ENCODE assay signal across 20 cellular contexts in genomic region chr13:110483386-110483785, GRCh38.
"Had no signal": no experiment of that assay in that cellular context is flagged by ENCODE, and none has a peak within 500 bp of the region (broad histone marks: within the 10 kb centered on the region; RNA-seq: fewer than 3 reads in every experiment).

No MANE protein-coding gene starts in this region.

- H3K27me3 ChIP-seq: body of pancreas, transverse colon had no signal

- H3K4me3 ChIP-seq: body of pancreas, lower lobe of right lung, transverse colon had no signal

- H3K36me3 Mint-ChIP-seq: activated CD8-positive, alpha-beta memory T cell treated with anti-CD3 and anti-CD28 coated beads, Interleukin-2, amount 10 ng/mL, durations not matched to agents 7 days and 5 days; activated naive CD8-positive, alpha-beta T cell treated with anti-CD3 and anti-CD28 coated beads for 36 hours had no signal

- H3K4me3 Mint-ChIP-seq: activated B cell treated with CpG ODN at 0.5 μM for 24 hours; activated CD4-positive, alpha-beta memory T cell treated with anti-CD3 and anti-CD28 coated beads, Interleukin-2, amount 10 ng/mL, durations not matched to agents 7 days and 5 days; activated CD8-positive, alpha-beta memory T cell treated with anti-CD3 and anti-CD28 coated beads, Interleukin-2, amount 10 ng/mL, durations not matched to agents 7 days and 5 days; activated naive CD8-positive, alpha-beta T cell treated with anti-CD3 and anti-CD28 coated beads for 36 hours; activated T-helper 17 cell treated with anti-CD3 and anti-CD28 coated beads, Interleukin-2, amount 50 U/mL, for 72 hours; nephron; T-helper 2 cell treated with Interferon-gamma antibody and Interleukin-4, amounts not matched to agents 5 μg/mL and 100 μg/mL, for 36 hours had no signal

- FAIRE-seq: endometrium, islet of Langerhans had no signal

- ATAC-seq: activated CD8-positive, alpha-beta memory T cell treated with anti-CD3 and anti-CD28 coated beads, Interleukin-2, amount 10 ng/mL, durations not matched to agents 7 days and 5 days; activated T-helper 17 cell treated with anti-CD3 and anti-CD28 coated beads, Interleukin-2, amount 50 U/mL, for 72 hours; body of pancreas; lower lobe of right lung had no signal

- H3K9me3 Mint-ChIP-seq: activated B cell treated with CpG ODN at 0.5 μM for 24 hours; activated CD4-positive, alpha-beta memory T cell treated with anti-CD3 and anti-CD28 coated beads, Interleukin-2, amount 10 ng/mL, durations not matched to agents 7 days and 5 days; activated naive CD8-positive, alpha-beta T cell treated with anti-CD3 and anti-CD28 coated beads for 36 hours; activated T-helper 17 cell treated with anti-CD3 and anti-CD28 coated beads, Interleukin-2, amount 50 U/mL, for 72 hours; nephron; T-helper 2 cell treated with Interferon-gamma antibody and Interleukin-4, amounts not matched to agents 5 μg/mL and 100 μg/mL, for 36 hours had no signal

- H3K9me3 ChIP-seq: body of pancreas, lower lobe of right lung, transverse colon had no signal

- H3K4me1 Mint-ChIP-seq: activated B cell treated with CpG ODN at 0.5 μM for 24 hours; activated CD4-positive, alpha-beta memory T cell treated with anti-CD3 and anti-CD28 coated beads, Interleukin-2, amount 10 ng/mL, durations not matched to agents 7 days and 5 days; activated CD8-positive, alpha-beta memory T cell treated with anti-CD3 and anti-CD28 coated beads, Interleukin-2, amount 10 ng/mL, durations not matched to agents 7 days and 5 days; activated naive CD8-positive, alpha-beta T cell treated with anti-CD3 and anti-CD28 coated beads for 36 hours; activated T-helper 17 cell treated with anti-CD3 and anti-CD28 coated beads, Interleukin-2, amount 50 U/mL, for 72 hours; nephron had no signal

- H3K4me1 ChIP-seq: body of pancreas, transverse colon had no signal

- DNase-seq: activated B cell treated with CpG ODN at 0.5 μM for 24 hours; activated CD4-positive, alpha-beta memory T cell treated with anti-CD3 and anti-CD28 coated beads, Interleukin-2, amount 10 ng/mL, durations not matched to agents 7 days and 5 days; activated CD4-positive, alpha-beta T cell treated with anti-CD3 and anti-CD28 coated beads for 48 hours; activated CD8-positive, alpha-beta memory T cell treated with anti-CD3 and anti-CD28 coated beads, Interleukin-2, amount 10 ng/mL, durations not matched to agents 7 days and 5 days; activated naive CD4-positive, alpha-beta T cell; activated naive CD8-positive, alpha-beta T cell treated with anti-CD3 and anti-CD28 coated beads for 36 hours; body of pancreas; lower lobe of right lung; retina; stimulated activated CD4-positive, alpha-beta T cell treated with anti-CD3 and anti-CD28 coated beads, Interleukin-12 subunit alpha, Interleukin-12 subunit beta, amount 100 ng/mL, for 4 hours; stimulated activated CD4-positive, alpha-beta T cell treated with anti-CD3 and anti-CD28 coated beads, Interleukin-1b, Interleukin-23, amount 100 ng/mL, for 48 hours; stimulated activated CD8-positive, alpha-beta memory T cell treated with anti-CD3 and anti-CD28 coated beads, Interleukin-4, amount 100 ng/mL, for 48 hours; stimulated activated naive CD4-positive, alpha-beta T cell; substantia nigra; transverse colon had no signal

- H3K27me3 Mint-ChIP-seq: activated naive CD8-positive, alpha-beta T cell treated with anti-CD3 and anti-CD28 coated beads for 36 hours had no signal

- H3K27ac ChIP-seq: body of pancreas, lower lobe of right lung, transverse colon had no signal

- H3K27ac Mint-ChIP-seq: activated B cell treated with CpG ODN at 0.5 μM for 24 hours; activated CD4-positive, alpha-beta memory T cell treated with anti-CD3 and anti-CD28 coated beads, Interleukin-2, amount 10 ng/mL, durations not matched to agents 7 days and 5 days; activated CD8-positive, alpha-beta memory T cell treated with anti-CD3 and anti-CD28 coated beads, Interleukin-2, amount 10 ng/mL, durations not matched to agents 7 days and 5 days; activated naive CD8-positive, alpha-beta T cell treated with anti-CD3 and anti-CD28 coated beads for 36 hours; activated T-helper 17 cell treated with anti-CD3 and anti-CD28 coated beads, Interleukin-2, amount 50 U/mL, for 72 hours; nephron; T-helper 2 cell treated with Interferon-gamma antibody and Interleukin-4, amounts not matched to agents 5 μg/mL and 100 μg/mL, for 36 hours had no signal
